ENCODE assay signal across 13 cellular contexts in genomic region chr10:73937333-73938020, GRCh38. TPM values are rescaled to one million over a fixed set of nuclear protein-coding genes. Genes with fewer than 3 reads are reported as not detected.
A peak's percentile ranks its signal among the peaks of the same experiment; 100 is the strongest.
DNase-seq lines count a peak whose midpoint lies in the region; ATAC-seq and TF ChIP-seq lines count a peak whose summit lies in the region.
"Had no signal": no experiment of that assay in that cellular context is flagged by ENCODE, and none has a peak within 500 bp of the region (broad histone marks: within the 10 kb centered on the region; RNA-seq: fewer than 3 reads in every experiment).

No MANE protein-coding gene starts in this region.

- H3K27me3 ChIP-seq in HCT116 (ENCODE audit: insufficient read depth, low read length) (no peaks in the 10 kb centered on the region), left ventricle myocardium inferior (ENCODE audit: low read depth) (no peaks in the 10 kb centered on the region)

- CTCF ChIA-PET in HCT116 (lab: Charles Lee): interaction anchor here (9.3 kb wide), 1 partner anchor 49 kb away, joined by 142 read pairs; no protein-coding TSS in a partner anchor

- H3K27ac Mint-ChIP-seq in immature natural killer cell: peak overlapping the region in 1 of 6 donors; percentile 1

- TF ChIP-seq CTCF in HCT116 (IDR thresholded peaks at IDR 0.05 in 2 of 3, conservative IDR thresholded peaks at IDR 0.05 in 1 of 3; ENCODE audit: borderline replicate concordance in 1 of 3, insufficient read depth in 1 of 3, low read depth in 2 of 3, low read length in 2 of 3): no peak
- TF ChIP-seq CTCF in cardiac fibroblast (IDR thresholded peaks at IDR 0.05; ENCODE audit: low read depth, low read length): no peak
- no peak for TF ChIP-seq CTCF in left ventricle myocardium inferior (IDR thresholded peaks at IDR 0.05; ENCODE audit: borderline replicate concordance)

- H3K36me3 ChIP-seq in HCT116 (ENCODE audit: control insufficient read depth in 1 of 2, insufficient read depth in 2 of 2, low read length in 2 of 2) (no peaks in the 10 kb centered on the region), left ventricle myocardium inferior (no peaks in the 10 kb centered on the region)

- no peak for TF ChIP-seq RAD21 in HCT116 (IDR thresholded peaks at IDR 0.05; ENCODE audit: low read depth)

- H3K4me3 ChIP-seq in HCT116 (replicated peaks in 1 of 2; ENCODE audit: low read depth in 1 of 2, low read length in 2 of 2) (no peak overlapping the region), cardiac fibroblast (replicated peaks in 1 of 2; ENCODE audit: low read depth in 2 of 2, low read length in 2 of 2) (no peak overlapping the region), left ventricle myocardium inferior (no peak overlapping the region), skin epidermis (no peak overlapping the region)

- H3K9me3 Mint-ChIP-seq in immature natural killer cell: no peaks in the 10 kb centered on the region

- no TSS peak for BruUV-seq in HCT116 (replicated peaks; lab: Mats Ljungman, UMichigan)

- no peaks in the 10 kb centered on the region for H4K20me1 ChIP-seq in HCT116 (ENCODE audit: insufficient read depth)

- no peaks in the 10 kb centered on the region for H3K36me3 Mint-ChIP-seq in immature natural killer cell

- RAD21 ChIA-PET in HCT116 (lab: Charles Lee; ENCODE audit: low non-redundant PET in 1 of 2, low total read pairs in 2 of 2, uncharacterized antibody in 2 of 2, unreplicated experiment in 2 of 2): no interaction called here

- H3K79me2 ChIP-seq in HCT116 (ENCODE audit: insufficient read depth, low read length): no peaks in the 10 kb centered on the region

- POLR2A ChIA-PET in HCT116 (lab: Charles Lee): interaction anchor here (0.8 to 4.6 kb wide), 4 partner anchors 14 to 50 kb away, joined by 3 to 37 read pairs (median 3); no protein-coding TSS in a partner anchor

- no peaks in the 10 kb centered on the region for H3K9me2 ChIP-seq in HCT116 (ENCODE audit: insufficient read depth)

- no peak for TF ChIP-seq POLR2A in HCT116 (IDR thresholded peaks at IDR 0.05; ENCODE audit: borderline replicate concordance, extremely low read depth, insufficient read depth, insufficient read length)

- H3K9me3 ChIP-seq in HCT116 (ENCODE audit: control insufficient read depth in 1 of 2, insufficient read depth in 1 of 2, low read depth in 1 of 2, low read length in 2 of 2) (no peaks in the 10 kb centered on the region), left ventricle myocardium inferior (replicated peaks) (no peaks in the 10 kb centered on the region)

- peaks cover 0 to 8% (median 3%) of the 10 kb centered on the region in 3 donors for H3K27me3 Mint-ChIP-seq in immature natural killer cell (ENCODE audit: low read depth in 3 of 3)

- H3K4me1 Mint-ChIP-seq in immature natural killer cell: peaks cover 6 to 9% of the 10 kb centered on the region in 2 donors

- no peak for ATAC-seq in HCT116

- DNase-seq in HCT116 (ENCODE audit: low read depth, low spot score) (no peak), cardiac fibroblast (ENCODE audit: low read depth in 2 of 2) (peak; percentile 63 to 86), left ventricle myocardium inferior (peak; percentile 58), COR-L47 (lab: John Stamatoyannopoulos, UW) (no peak), immature natural killer cell (no peak), DMS 273 treated with DMSO at 0.1 percent for 48 hours (lab: John Stamatoyannopoulos, UW) (no peak), NCI-H510A treated with DMSO at 0.1 percent for 48 hours (lab: John Stamatoyannopoulos, UW) (no peak)
- DNase-seq: activated CD4-positive, alpha-beta T cell treated with anti-CD3 and anti-CD28 coated beads for 48 hours; GF-D8; NCI-H2081 treated with DMSO at 0.1 percent for 48 hours; nucleus accumbens; stimulated activated CD4-positive, alpha-beta T cell treated with anti-CD3 and anti-CD28 coated beads, Interleukin-1b, Interleukin-23, amount 100 ng/mL, for 48 hours had no signal

- no peak overlapping the region for H3K9ac ChIP-seq in HCT116 (ENCODE audit: low read length)

- H3K4me1 ChIP-seq in HCT116 (ENCODE audit: control insufficient read depth in 1 of 2, insufficient read depth in 2 of 2, low read length in 2 of 2): peaks cover 24 to 66% of the 10 kb centered on the region in 2 experiments
- peaks cover 58% of the 10 kb centered on the region for H3K4me1 ChIP-seq in left ventricle myocardium inferior

- no peak overlapping the region for H3K4me3 Mint-ChIP-seq in immature natural killer cell

- intact Hi-C loops in HCT116 (cut with micrococcal nuclease) (no loop called here), left ventricle myocardium inferior (cut with micrococcal nuclease) (no loop called here)

- H3K27ac ChIP-seq in HCT116 (ENCODE audit: low read depth, low read length) (no peak overlapping the region), left ventricle myocardium inferior (replicated peaks) (peak overlapping the region; percentile 84), skin epidermis (peak overlapping the region in 17 of 21 experiments; percentile 4 to 65 (median 40))

- H3K4me2 ChIP-seq in HCT116 (ENCODE audit: low read length): no peak overlapping the region

- H2AFZ ChIP-seq in HCT116 (ENCODE audit: low read depth, low read length, poor library complexity, severe bottlenecking): no peak overlapping the region

TF ChIP-seq in HCT116, 20 proteins besides CTCF, POLR2A, EP300 and RAD21:
- TF ChIP-seq ZFX (IDR thresholded peaks at IDR 0.05): peak; percentile 30; the same call in 1 of the 2 replicates
- no peak for TF ChIP-seq ELF1 (IDR thresholded peaks at IDR 0.05; ENCODE audit: borderline replicate concordance, low read depth)

RNA-seq across cellular contexts. Expression of gene PLAU, which starts 26.5 kb away (rescaled TPM):
- total RNA-seq in HCT116 (2021; ENCODE audit: unreplicated experiment): 60.3 TPM
- polyA plus RNA-seq in HCT116 (2012): 103 and 107 TPM in 2 replicates
- 4.9 TPM for total RNA-seq in left ventricle myocardium inferior
- under 1 TPM in 1 of 3 donors, not detected in 2; 0.08 TPM for polyA plus RNA-seq in immature natural killer cell

Comparison
In these comparisons a context has a peak if more than half of its experiments do, and no peak if none do; other contexts are left out.
1. DNase-seq: peak in cardiac fibroblast (2 of 2) and left ventricle myocardium inferior (single experiment); none in HCT116 (single experiment), COR-L47 (single experiment), immature natural killer cell (0 of 3), DMS 273 treated with DMSO at 0.1 percent for 48 hours (single experiment) and NCI-H510A treated with DMSO at 0.1 percent for 48 hours (single experiment).
2. RNA of gene PLAU, which starts 26.5 kb away (total RNA-seq): 60.3 TPM in HCT116 (single experiment); 4.9 TPM in left ventricle myocardium inferior (single experiment); every median in the first group is over 10 times any median in the second.